8 cellular contexts compared by ENCODE assay signal in the genomic region with DNA sequence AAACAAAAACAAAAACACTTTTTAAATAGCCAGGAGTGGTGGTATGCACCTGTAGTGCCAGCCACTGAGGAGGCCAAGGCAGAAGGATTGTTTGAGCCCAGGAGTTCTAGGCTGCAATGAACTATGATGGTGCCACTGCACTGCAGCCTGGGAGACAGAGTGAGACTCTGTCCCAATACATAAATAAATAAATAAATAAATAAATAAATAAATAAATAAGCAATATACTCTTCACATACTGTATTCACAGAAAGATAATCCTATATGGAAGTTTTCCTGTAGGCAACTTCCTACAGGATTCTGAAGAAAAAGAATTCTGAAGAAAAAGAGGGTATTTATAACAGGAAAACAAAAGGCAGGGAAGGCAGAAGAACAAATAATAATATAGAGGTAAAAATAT.
"Had no signal": no experiment of that assay in that cellular context is flagged by ENCODE, and none has a peak within 500 bp of the region (broad histone marks: within the 10 kb centered on the region; RNA-seq: fewer than 3 reads in every experiment).

No MANE protein-coding gene starts in this region.

- FAIRE-seq: G401.6, GM12878, GM12891, GM12892, GM18507, GM19239 had no signal

- H3K4me3 ChIP-seq: GM12878 had no signal

- DNase-seq: GDM1, GF-D8 had no signal

- ATAC-seq: GM12878 had no signal
